26 cellular contexts compared by ENCODE assay signal in the genomic region with DNA sequence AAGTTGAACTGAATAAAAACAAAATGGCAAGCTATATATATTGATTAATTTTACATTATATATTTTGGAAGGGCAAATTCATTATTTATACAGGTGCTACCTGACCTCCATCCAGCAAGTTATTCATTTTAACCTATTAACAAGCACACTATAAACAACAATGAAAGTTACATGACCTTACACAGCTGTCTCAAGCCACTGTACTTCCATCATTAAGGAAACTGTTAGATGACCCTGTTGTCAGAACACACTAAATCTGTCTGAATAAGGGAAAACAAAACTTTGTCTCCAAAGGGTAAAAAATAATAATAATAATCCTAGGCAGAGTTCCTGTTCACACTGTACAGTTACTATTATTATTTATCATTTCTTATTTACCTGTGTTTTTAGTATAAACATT. TPM values are rescaled to one million over a fixed set of nuclear protein-coding genes. Genes with fewer than 3 reads are reported as not detected.
"Had no signal": no experiment of that assay in that cellular context is flagged by ENCODE, and none has a peak within 500 bp of the region (broad histone marks: within the 10 kb centered on the region; RNA-seq: fewer than 3 reads in every experiment).

No MANE protein-coding gene starts in this region.

- ATAC-seq: activated CD8-positive, alpha-beta T cell treated with anti-CD3 and anti-CD28 coated beads, Interleukin-2, amount 10 ng/mL, durations not matched to agents 7 days and 5 days; K562; PC-3 had no signal

- H3K9me3 Mint-ChIP-seq: activated CD4-positive, alpha-beta T cell treated with anti-CD3 and anti-CD28 coated beads, Interleukin-2, amount 10 ng/mL, durations not matched to agents 24 days and 14 days; activated naive CD8-positive, alpha-beta T cell treated with anti-CD3 and anti-CD28 coated beads, Interleukin-2, amount 10 ng/mL, durations not matched to agents 7 days and 5 days; activated T-cell treated with anti-CD3 and anti-CD28 coated beads, Interleukin-2, amount 50 U/mL, for 24 hours; activated T-helper 2 cell treated with anti-CD3 and anti-CD28 coated beads, Interferon-gamma antibody, Interleukin-2, Interleukin-4, amounts not matched to agents 10 μg/mL and 5 μg/mL and 100 μg/mL, durations not matched to agents 14 hours and 24 hours and 36 hours had no signal

- H3K4me3 Mint-ChIP-seq: activated CD4-positive, alpha-beta T cell treated with anti-CD3 and anti-CD28 coated beads, Interleukin-2, amount 10 ng/mL, durations not matched to agents 24 days and 14 days; activated CD8-positive, alpha-beta T cell treated with anti-CD3 and anti-CD28 coated beads, Interleukin-2, amount 10 ng/mL, durations not matched to agents 7 days and 5 days; activated naive CD4-positive, alpha-beta T cell treated with anti-CD3 and anti-CD28 coated beads, Interleukin-2, amount 50 U/mL, for 24 hours; activated naive CD8-positive, alpha-beta T cell treated with anti-CD3 and anti-CD28 coated beads, Interleukin-2, amount 10 ng/mL, durations not matched to agents 7 days and 5 days; activated T-cell treated with anti-CD3 and anti-CD28 coated beads, Interleukin-2, amount 50 U/mL, for 24 hours had no signal

- H3K36me3 ChIP-seq: ascending aorta, cardiac muscle cell, Peyer's patch, SJSA1 had no signal

- H3K4me3 ChIP-seq: ascending aorta, cardiac muscle cell, K562, Peyer's patch, SJSA1 had no signal

- H3K27me3 ChIP-seq: ascending aorta, cardiac muscle cell, Peyer's patch, SJSA1 had no signal

- H3K27ac ChIP-seq: ascending aorta, Peyer's patch, SJSA1 had no signal

- H3K27ac Mint-ChIP-seq: activated CD4-positive, alpha-beta T cell treated with anti-CD3 and anti-CD28 coated beads, Interleukin-2, amount 10 ng/mL, durations not matched to agents 24 days and 14 days; activated CD8-positive, alpha-beta T cell treated with anti-CD3 and anti-CD28 coated beads, Interleukin-2, amount 10 ng/mL, durations not matched to agents 7 days and 5 days; activated naive CD4-positive, alpha-beta T cell treated with anti-CD3 and anti-CD28 coated beads, Interleukin-2, amount 50 U/mL, for 24 hours; activated naive CD8-positive, alpha-beta T cell treated with anti-CD3 and anti-CD28 coated beads, Interleukin-2, amount 10 ng/mL, durations not matched to agents 7 days and 5 days; activated T-cell treated with anti-CD3 and anti-CD28 coated beads, Interleukin-2, amount 50 U/mL, for 24 hours; activated T-helper 2 cell treated with anti-CD3 and anti-CD28 coated beads, Interferon-gamma antibody, Interleukin-2, Interleukin-4, amounts not matched to agents 10 μg/mL and 5 μg/mL and 100 μg/mL, durations not matched to agents 14 hours and 24 hours and 36 hours had no signal

- H3K9me3 ChIP-seq: ascending aorta, Peyer's patch, SJSA1 had no signal

- H3K36me3 Mint-ChIP-seq: activated naive CD4-positive, alpha-beta T cell treated with anti-CD3 and anti-CD28 coated beads, Interleukin-2, amount 50 U/mL, for 24 hours; activated naive CD8-positive, alpha-beta T cell treated with anti-CD3 and anti-CD28 coated beads, Interleukin-2, amount 10 ng/mL, durations not matched to agents 7 days and 5 days had no signal

- H3K4me1 Mint-ChIP-seq: activated CD4-positive, alpha-beta T cell treated with anti-CD3 and anti-CD28 coated beads, Interleukin-2, amount 10 ng/mL, durations not matched to agents 24 days and 14 days; activated naive CD4-positive, alpha-beta T cell treated with anti-CD3 and anti-CD28 coated beads, Interleukin-2, amount 50 U/mL, for 24 hours had no signal

- DNase-seq: activated CD4-positive, alpha-beta T cell treated with anti-CD3 and anti-CD28 coated beads, Interleukin-2, amount 10 ng/mL, durations not matched to agents 24 days and 14 days; activated CD4-positive, alpha-beta T cell treated with anti-CD3 and anti-CD28 coated beads, Interleukin-2, amount 50 U/mL, for 48 hours; activated CD8-positive, alpha-beta T cell treated with anti-CD3 and anti-CD28 coated beads, Interleukin-2, amount 10 ng/mL, durations not matched to agents 7 days and 5 days; activated gamma-delta T cell; activated naive CD4-positive, alpha-beta T cell treated with Interleukin-2 at 50 U/mL for 16 hours; activated naive CD8-positive, alpha-beta T cell treated with anti-CD3 and anti-CD28 coated beads, Interleukin-2, amount 10 ng/mL, durations not matched to agents 7 days and 5 days; activated T-cell treated with anti-CD3 and anti-CD28 coated beads, Interleukin-2, amount 50 U/mL, for 24 hours; amygdala; Karpas-422; NCI-H1048; NCI-H1436; NCI-H1930; NCI-H2081 treated with DMSO at 0.1 percent for 48 hours; NCI-H226; PC-3; Peyer's patch; RPMI8226; SHP77 treated with DMSO at 0.1 percent for 48 hours had no signal

RNA-seq across cellular contexts. Expression of a gene that starts 44.0 kb away (rescaled TPM):
- total RNA-seq: activated CD4-positive, alpha-beta T cell treated with anti-CD3 and anti-CD28 coated beads, Interleukin-2, amount 10 ng/mL, durations not matched to agents 24 days and 14 days; activated CD8-positive, alpha-beta T cell treated with anti-CD3 and anti-CD28 coated beads, Interleukin-2, amount 10 ng/mL, durations not matched to agents 7 days and 5 days; activated naive CD8-positive, alpha-beta T cell treated with anti-CD3 and anti-CD28 coated beads, Interleukin-2, amount 10 ng/mL, durations not matched to agents 7 days and 5 days; activated T-helper 2 cell treated with anti-CD3 and anti-CD28 coated beads, Interferon-gamma antibody, Interleukin-2, Interleukin-4, amounts not matched to agents 10 μg/mL and 5 μg/mL and 100 μg/mL, durations not matched to agents 14 hours and 24 hours and 36 hours; T-helper 1 cell treated with Interleukin-12 subunit alpha and Interleukin-12 subunit beta and Interleukin-4 antibody, amounts not matched to agents 30 ng/mL and 1 ng/mL, for 36 hours; T-helper 2 cell treated with Interferon-gamma antibody and Interleukin-4, amounts not matched to agents 100 ng/mL and 5 ng/mL, for 36 hours had no signal
